Comparison of ENCODE assay signal across 8 cellular contexts in the genomic region with DNA sequence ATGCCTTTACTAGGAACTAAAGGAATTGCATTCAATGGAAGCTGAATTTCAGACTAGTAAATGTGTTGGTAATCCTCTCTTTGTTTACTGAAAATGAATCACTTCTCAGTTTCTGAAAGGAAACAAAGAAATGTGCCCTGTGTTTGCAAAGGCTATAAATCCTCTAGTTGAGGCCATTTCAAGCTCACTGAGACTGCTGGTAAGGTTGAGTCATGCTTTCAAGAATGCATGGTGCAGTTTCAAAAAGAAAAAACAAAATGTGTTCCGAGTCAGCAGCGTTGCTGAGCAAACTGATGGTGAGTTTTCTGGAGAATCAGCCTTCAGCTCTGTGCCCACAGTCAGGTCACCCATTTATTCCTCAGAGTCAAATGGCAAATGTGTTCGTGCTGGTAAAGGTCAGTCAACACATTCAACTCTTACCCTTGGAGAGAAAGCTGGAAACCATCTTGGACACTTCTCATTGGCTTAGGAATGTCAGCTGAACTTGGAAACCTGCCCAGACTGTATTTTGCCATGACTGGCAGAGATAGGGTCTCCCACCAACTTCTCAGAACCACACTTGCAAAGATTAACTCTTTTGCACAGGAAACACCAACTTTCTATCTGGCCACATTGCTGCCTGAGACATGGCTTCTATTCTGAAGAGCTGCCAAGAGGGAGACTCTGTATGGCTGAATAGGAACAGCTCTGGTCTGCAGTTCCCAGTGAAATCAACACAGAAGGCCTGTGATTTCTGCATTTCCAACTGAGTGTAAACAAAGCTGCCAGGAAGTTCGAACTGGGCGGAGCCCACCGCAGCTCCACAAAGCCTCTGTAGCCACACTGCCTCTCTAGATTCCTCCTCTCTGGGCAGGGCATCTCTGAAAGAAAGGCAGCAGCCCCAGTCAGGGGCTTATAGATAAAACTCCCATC.
DNase-seq lines count a peak whose midpoint lies in the region; ATAC-seq and TF ChIP-seq lines count a peak whose summit lies in the region.

No MANE protein-coding gene starts in this region.

- peaks cover 26% of the 10 kb centered on the region for H3F3A ChIP-seq in SK-N-SH (replicated peaks; ENCODE audit: insufficient read depth)

- peak; percentile 97 for DNase-seq in ELR (ENCODE audit: low read depth)
- DNase-seq in SK-N-SH, result no peak
- peak; percentile 97 for DNase-seq in fibroblast of mammary gland (ENCODE audit: low read depth)
- peak; percentile 36 for DNase-seq in prostate gland (ENCODE audit: low spot score)
- DNase-seq in mesenteric fat pad (ENCODE audit: low spot score), result no peak
- no peak for DNase-seq in 8988T

- H2AFZ ChIP-seq in SK-N-SH (ENCODE audit: low read depth), result peak overlapping the region; percentile 86

- H3K4me3 ChIP-seq in SK-N-SH (ENCODE audit: low read depth in 2 of 2, low read length in 1 of 2) (peak overlapping the region; percentile 21 to 28; a peak in 2 of 4 replicates), fibroblast of mammary gland (ENCODE audit: control insufficient read depth, low read depth, low read length) (no peak overlapping the region), prostate gland (no peak overlapping the region)

- peak; percentile 90 for ATAC-seq in GM19351 (IDR thresholded peaks at IDR 0.05; ENCODE audit: unreplicated experiment)
- peak; percentile 78 for ATAC-seq in HG03139 (IDR thresholded peaks at IDR 0.05; ENCODE audit: unreplicated experiment)

- no peaks in the 10 kb centered on the region for H4K20me1 ChIP-seq in SK-N-SH (ENCODE audit: insufficient read depth)

- intact Hi-C loops in prostate gland (cut with DNase I), result no loop called here

- H3K79me2 ChIP-seq in SK-N-SH (ENCODE audit: insufficient read depth), result no peaks in the 10 kb centered on the region

- H3K27me3 ChIP-seq in SK-N-SH (ENCODE audit: insufficient read depth) (no peaks in the 10 kb centered on the region), prostate gland (replicated peaks; ENCODE audit: insufficient read depth) (no peaks in the 10 kb centered on the region)

- peaks cover 0 to 23% of the 10 kb centered on the region in 2 experiments for H3K4me1 ChIP-seq in SK-N-SH (ENCODE audit: control insufficient read depth in 1 of 2, insufficient read depth in 2 of 2, low read depth in 1 of 2, low read length in 1 of 2)
- H3K4me1 ChIP-seq in prostate gland (replicated peaks), result no peaks in the 10 kb centered on the region

- no peak for TF ChIP-seq RAD21 in SK-N-SH (IDR thresholded peaks at IDR 0.05; ENCODE audit: low read length)

- no peaks in the 10 kb centered on the region for H3K36me3 ChIP-seq in SK-N-SH (replicated peaks in 1 of 2; ENCODE audit: control insufficient read depth in 1 of 2, insufficient read depth in 2 of 2, low read length in 1 of 2)
- H3K36me3 ChIP-seq in prostate gland, result no peaks in the 10 kb centered on the region

- H3K9ac ChIP-seq in SK-N-SH, result peak overlapping the region; percentile 61

- POLR2A ChIA-PET in SK-N-SH (lab: Yijun Ruan, JAX), result no interaction called here

- no peaks in the 10 kb centered on the region for H3K9me2 ChIP-seq in SK-N-SH

- H3K9me3 ChIP-seq in SK-N-SH (no peaks in the 10 kb centered on the region), prostate gland (no peaks in the 10 kb centered on the region)

- WGBS in SK-N-SH (ENCODE audit: low lambda C conversion rate), result 5% methylated on average over 6 of the region's 6 CpGs
- WGBS in prostate gland, result 23% methylated on average over 6 of the region's 6 CpGs

- TF ChIP-seq CTCF in SK-N-SH (IDR thresholded peaks at IDR 0.05) (no peak), fibroblast of mammary gland (conservative IDR thresholded peaks at IDR 0.05; ENCODE audit: control insufficient read depth, insufficient read depth, low read depth, low read length) (no peak), prostate gland (IDR thresholded peaks at IDR 0.05) (no peak)

- TF ChIP-seq POLR2A in prostate gland (IDR thresholded peaks at IDR 0.05), result no peak

- peak overlapping the region; percentile 66 for H3K4me2 ChIP-seq in SK-N-SH

- H3K27ac ChIP-seq in SK-N-SH (ENCODE audit: low read depth in 2 of 2, low read length in 1 of 2), result peak overlapping the region; percentile 92 to 95
- peak overlapping the region; percentile 20 to 61 for H3K27ac ChIP-seq in prostate gland

- CTCF ChIA-PET in SK-N-SH (lab: Yijun Ruan, JAX), result interaction anchor here (1.6 kb wide), 1 partner anchor 115 kb away, joined by 4 read pairs; no protein-coding TSS in a partner anchor

- peak in 1 of 2 experiments; percentile 90; a peak in 2 of 4 replicates for TF ChIP-seq EP300 in SK-N-SH (IDR thresholded peaks at IDR 0.05; ENCODE audit: borderline replicate concordance in 1 of 2, low read depth in 1 of 2, low read length in 1 of 2)

TF ChIP-seq in SK-N-SH, 30 proteins besides CTCF, POLR2A, EP300 and RAD21 (continues in another document):
- TF ChIP-seq, protein P1, sequence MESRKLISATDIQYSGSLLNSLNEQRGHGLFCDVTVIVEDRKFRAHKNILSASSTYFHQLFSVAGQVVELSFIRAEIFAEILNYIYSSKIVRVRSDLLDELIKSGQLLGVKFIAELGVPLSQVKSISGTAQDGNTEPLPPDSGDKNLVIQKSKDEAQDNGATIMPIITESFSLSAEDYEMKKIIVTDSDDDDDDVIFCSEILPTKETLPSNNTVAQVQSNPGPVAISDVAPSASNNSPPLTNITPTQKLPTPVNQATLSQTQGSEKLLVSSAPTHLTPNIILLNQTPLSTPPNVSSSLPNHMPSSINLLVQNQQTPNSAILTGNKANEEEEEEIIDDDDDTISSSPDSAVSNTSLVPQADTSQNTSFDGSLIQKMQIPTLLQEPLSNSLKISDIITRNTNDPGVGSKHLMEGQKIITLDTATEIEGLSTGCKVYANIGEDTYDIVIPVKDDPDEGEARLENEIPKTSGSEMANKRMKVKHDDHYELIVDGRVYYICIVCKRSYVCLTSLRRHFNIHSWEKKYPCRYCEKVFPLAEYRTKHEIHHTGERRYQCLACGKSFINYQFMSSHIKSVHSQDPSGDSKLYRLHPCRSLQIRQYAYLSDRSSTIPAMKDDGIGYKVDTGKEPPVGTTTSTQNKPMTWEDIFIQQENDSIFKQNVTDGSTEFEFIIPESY (IDR thresholded peaks at IDR 0.05; ENCODE audit: borderline replicate concordance, low read depth), result peak; percentile 61; the same call in 1 of the 2 replicates
- TF ChIP-seq, protein P2, sequence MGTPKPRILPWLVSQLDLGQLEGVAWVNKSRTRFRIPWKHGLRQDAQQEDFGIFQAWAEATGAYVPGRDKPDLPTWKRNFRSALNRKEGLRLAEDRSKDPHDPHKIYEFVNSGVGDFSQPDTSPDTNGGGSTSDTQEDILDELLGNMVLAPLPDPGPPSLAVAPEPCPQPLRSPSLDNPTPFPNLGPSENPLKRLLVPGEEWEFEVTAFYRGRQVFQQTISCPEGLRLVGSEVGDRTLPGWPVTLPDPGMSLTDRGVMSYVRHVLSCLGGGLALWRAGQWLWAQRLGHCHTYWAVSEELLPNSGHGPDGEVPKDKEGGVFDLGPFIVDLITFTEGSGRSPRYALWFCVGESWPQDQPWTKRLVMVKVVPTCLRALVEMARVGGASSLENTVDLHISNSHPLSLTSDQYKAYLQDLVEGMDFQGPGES (IDR thresholded peaks at IDR 0.05; ENCODE audit: low read depth, low read length), result no peak
- TF ChIP-seq FOXJ3 (CRISPR knock-in tag; IDR thresholded peaks at IDR 0.05), result no peak
- TF ChIP-seq POLR2AphosphoS5 (IDR thresholded peaks at IDR 0.05; ENCODE audit: low read depth, low read length), result peak; percentile 45; the same call in 1 of the 2 replicates
- TF ChIP-seq RFX5 (IDR thresholded peaks at IDR 0.05; ENCODE audit: low read length), result no peak
- TF ChIP-seq REST (IDR thresholded peaks at IDR 0.05; ENCODE audit: low read depth, low read length), result no peak
- no peak for TF ChIP-seq NRF1 (IDR thresholded peaks at IDR 0.05; ENCODE audit: low read depth, low read length)
- no peak for TF ChIP-seq FOXM1 (IDR thresholded peaks at IDR 0.05; ENCODE audit: low read depth)
- TF ChIP-seq USF2 (IDR thresholded peaks at IDR 0.05; ENCODE audit: borderline replicate concordance, low read depth, low read length), result no peak
- TF ChIP-seq CHD2 (IDR thresholded peaks at IDR 0.05; ENCODE audit: low read length, partially characterized antibody), result no peak
- peak; percentile 93 for TF ChIP-seq FOSL2 (IDR thresholded peaks at IDR 0.05; ENCODE audit: borderline replicate concordance, low read depth)
- no peak for TF ChIP-seq MEF2A (IDR thresholded peaks at IDR 0.05; ENCODE audit: borderline replicate concordance, low read depth)
- TF ChIP-seq JUND (IDR thresholded peaks at IDR 0.05), result peak; percentile 94
- 0 out of 2 replicates have a peak, but pooled peaks have one; percentile 26 for TF ChIP-seq GABPA (IDR thresholded peaks at IDR 0.05; ENCODE audit: low read depth)

Comparison
In these comparisons a context has a peak if more than half of its experiments do, and no peak if none do; other contexts are left out.
1. DNase-seq: peak in ELR (single experiment), fibroblast of mammary gland (single experiment) and prostate gland (single experiment); none in SK-N-SH (single experiment), mesenteric fat pad (single experiment) and 8988T (single experiment).
2. H3K4me3 ChIP-seq: peak in SK-N-SH (2 of 2); none in fibroblast of mammary gland (single experiment) and prostate gland (0 of 2).